Comparison of ENCODE assay signal across 16 cellular contexts in genomic region chr14:91326514-91326832, GRCh38.
DNase-seq lines count a peak whose midpoint lies in the region; ATAC-seq, FAIRE-seq and TF ChIP-seq lines count a peak whose summit lies in the region.
"Had no signal": no experiment of that assay in that cellular context is flagged by ENCODE, and none has a peak within 500 bp of the region (broad histone marks: within the 10 kb centered on the region; RNA-seq: fewer than 3 reads in every experiment).

No MANE protein-coding gene starts in this region.

- no peak overlapping the region for H3K9ac ChIP-seq in endothelial cell of umbilical vein (replicated peaks; ENCODE audit: extremely low read depth, insufficient read depth, low read length)

- POLR2A ChIA-PET in T-cell (lab: Charles Lee) (interaction anchor here in 1 of 2 donors (0.9 kb wide), 1 partner anchor 22 kb away, joined by 3 read pairs; no protein-coding TSS in a partner anchor), endothelial cell of umbilical vein (lab: Charles Lee) (no interaction called here)

- intact Hi-C loops in endothelial cell of umbilical vein (cut with micrococcal nuclease) (no loop called here), aorta (cut with DNase I) (no loop called here)

- CTCF ChIA-PET in activated naive CD4-positive, alpha-beta T cell treated with anti-CD3 and anti-CD28 coated beads, Interleukin-2, amount 10 ng/mL, durations not matched to agents 7 days and 5 days (lab: Charles Lee), result interaction anchor here (0.5 to 5.2 kb wide), 3 partner anchors 14 to 270 kb away, joined by 3 to 85 read pairs (median 6); partner anchors contain the start of gene CCDC88C
- CTCF ChIA-PET in T-cell (lab: Charles Lee), result interaction anchor here in 1 of 2 donors (0.9 to 4.4 kb wide), 2 partner anchors 24 to 26 kb away, joined by 3 to 29 read pairs; no protein-coding TSS in a partner anchor
- CTCF ChIA-PET in endothelial cell of umbilical vein (lab: Charles Lee), result interaction anchor here (0.8 to 8.7 kb wide), 6 partner anchors 11 to 92 kb away, joined by 3 to 196 read pairs (median 4); partner anchors contain the start of gene CCDC88C

- H3K4me1 ChIP-seq in endothelial cell of umbilical vein (ENCODE audit: control insufficient read depth, extremely low read depth, insufficient read depth, low read length) (peaks cover 53% of the 10 kb centered on the region), aorta (ENCODE audit: control insufficient read depth in 1 of 2, insufficient read depth in 2 of 2, low read length in 2 of 2) (no peaks in the 10 kb centered on the region)
- H3K4me1 ChIP-seq: body of pancreas had no signal

- H3K27ac Mint-ChIP-seq in activated naive CD4-positive, alpha-beta T cell treated with anti-CD3 and anti-CD28 coated beads, Interleukin-2, amount 10 ng/mL, durations not matched to agents 7 days and 5 days, result peak overlapping the region; percentile 72
- H3K27ac Mint-ChIP-seq in T-cell (peak overlapping the region; percentile 96 to 98), type B pancreatic cell (peak overlapping the region; percentile 31)

- no peak for FAIRE-seq in endothelial cell of umbilical vein (lab: Jason Lieb, UNC)

- H3K9me3 ChIP-seq in endothelial cell of umbilical vein (replicated peaks; ENCODE audit: control insufficient read depth, insufficient read depth, low read length) (no peaks in the 10 kb centered on the region), aorta (ENCODE audit: control insufficient read depth, low read length) (no peaks in the 10 kb centered on the region)
- H3K9me3 ChIP-seq: body of pancreas had no signal

- H3K9me1 ChIP-seq in endothelial cell of umbilical vein (replicated peaks; ENCODE audit: control insufficient read depth, extremely low read depth, insufficient read depth, low read length), result no peaks in the 10 kb centered on the region

- no peak for ATAC-seq in T-cell (replicated peaks in 1 of 4)
- no peak for ATAC-seq in aorta (ENCODE audit: low FRiP score)
- ATAC-seq: activated CD4-positive, CD25-positive, alpha-beta regulatory T cell treated with anti-CD3 and anti-CD28 coated beads, Interleukin-2, amount 50 U/mL, for 24 hours; body of pancreas had no signal

- no peaks in the 10 kb centered on the region for H3K9me3 Mint-ChIP-seq in activated naive CD4-positive, alpha-beta T cell treated with anti-CD3 and anti-CD28 coated beads, Interleukin-2, amount 10 ng/mL, durations not matched to agents 7 days and 5 days
- H3K9me3 Mint-ChIP-seq in T-cell (no peaks in the 10 kb centered on the region), type B pancreatic cell (no peaks in the 10 kb centered on the region)

- H3K27me3 Mint-ChIP-seq in activated naive CD4-positive, alpha-beta T cell treated with anti-CD3 and anti-CD28 coated beads, Interleukin-2, amount 10 ng/mL, durations not matched to agents 7 days and 5 days, result no peaks in the 10 kb centered on the region
- H3K27me3 Mint-ChIP-seq in T-cell (no peaks in the 10 kb centered on the region), type B pancreatic cell (no peaks in the 10 kb centered on the region)

- TF ChIP-seq POLR2A in endothelial cell of umbilical vein (IDR thresholded peaks at IDR 0.05; ENCODE audit: low read depth, low read length), result no peak

- H3K79me2 ChIP-seq in endothelial cell of umbilical vein (ENCODE audit: control insufficient read depth, insufficient read depth, low read length), result no peaks in the 10 kb centered on the region

- peaks cover 0 to under 1% of the 10 kb centered on the region in 2 experiments for H3K36me3 ChIP-seq in endothelial cell of umbilical vein (ENCODE audit: control insufficient read depth in 2 of 2, extremely low read depth in 1 of 2, insufficient read depth in 2 of 2, low read length in 2 of 2)
- no peaks in the 10 kb centered on the region for H3K36me3 ChIP-seq in aorta (ENCODE audit: control insufficient read depth in 1 of 2, insufficient read depth in 2 of 2, low read length in 1 of 2)

- peaks cover 88% of the 10 kb centered on the region for H3K4me1 Mint-ChIP-seq in activated naive CD4-positive, alpha-beta T cell treated with anti-CD3 and anti-CD28 coated beads, Interleukin-2, amount 10 ng/mL, durations not matched to agents 7 days and 5 days
- H3K4me1 Mint-ChIP-seq in T-cell (peaks cover 96 to 98% (median 97%) of the 10 kb centered on the region in 3 donors), type B pancreatic cell (ENCODE audit: unreplicated experiment) (peaks cover 32% of the 10 kb centered on the region)

- H3K4me3 ChIP-seq in endothelial cell of umbilical vein (replicated peaks in 1 of 3; ENCODE audit: insufficient read depth in 1 of 3, low read depth in 1 of 3, low read length in 3 of 3) (no peak overlapping the region), aorta (ENCODE audit: low read length in 2 of 2) (no peak overlapping the region)
- H3K4me3 ChIP-seq: body of pancreas, PC-9 had no signal

- H3K36me3 Mint-ChIP-seq in activated naive CD4-positive, alpha-beta T cell treated with anti-CD3 and anti-CD28 coated beads, Interleukin-2, amount 10 ng/mL, durations not matched to agents 7 days and 5 days, result peaks cover 65% of the 10 kb centered on the region
- H3K36me3 Mint-ChIP-seq in T-cell (peaks cover 35% of the 10 kb centered on the region), type B pancreatic cell (peaks cover 6% of the 10 kb centered on the region)

- no peaks in the 10 kb centered on the region for H3K27me3 ChIP-seq in endothelial cell of umbilical vein (ENCODE audit: control insufficient read depth in 2 of 2, insufficient read depth in 2 of 2, low read length in 2 of 2)
- no peaks in the 10 kb centered on the region for H3K27me3 ChIP-seq in aorta (ENCODE audit: control insufficient read depth in 1 of 2, insufficient read depth in 2 of 2, low read length in 1 of 2)
- H3K27me3 ChIP-seq: body of pancreas had no signal

- peak overlapping the region; percentile 35 for H3K4me2 ChIP-seq in endothelial cell of umbilical vein (ENCODE audit: insufficient read depth, low read length)
- H3K4me2 ChIP-seq: PC-9 had no signal

- no peak overlapping the region for H3K4me3 Mint-ChIP-seq in activated naive CD4-positive, alpha-beta T cell treated with anti-CD3 and anti-CD28 coated beads, Interleukin-2, amount 10 ng/mL, durations not matched to agents 7 days and 5 days
- peak overlapping the region in 1 of 3 donors; percentile 85 for H3K4me3 Mint-ChIP-seq in T-cell
- no peak overlapping the region for H3K4me3 Mint-ChIP-seq in type B pancreatic cell

- no peaks in the 10 kb centered on the region for H4K20me1 ChIP-seq in endothelial cell of umbilical vein (replicated peaks; ENCODE audit: control insufficient read depth, extremely low read depth, insufficient read depth, low read length)

- dilution Hi-C loops in endothelial cell of umbilical vein (cut with MboI; ENCODE audit: extremely low pct_ligation_motif_present, low sequenced_read_pairs), result no loop called here

- DNase-seq in activated naive CD4-positive, alpha-beta T cell treated with anti-CD3 and anti-CD28 coated beads, Interleukin-2, amount 10 ng/mL, durations not matched to agents 7 days and 5 days, result no peak
- no peak for DNase-seq in activated naive CD4-positive, alpha-beta T cell treated with anti-CD3 and anti-CD28 coated beads, Interleukin-2, amount 50 U/mL, for 16 hours
- DNase-seq in T-cell (no peak), endothelial cell of umbilical vein (ENCODE audit: low read depth, low spot score) (peak; percentile 74), type B pancreatic cell (ENCODE audit: extremely low spot score, unreplicated experiment) (no peak), mesenteric fat pad (ENCODE audit: low spot score) (no peak), aorta (no peak)
- no peak for DNase-seq in activated CD4-positive, CD25-positive, alpha-beta regulatory T cell treated with anti-CD3 and anti-CD28 coated beads, Interleukin-2, amount 50 U/mL, for 72 hours
- DNase-seq: body of pancreas; DMS53; effector CD4-positive, alpha-beta T cell; H7; NCI-H2227 treated with DMSO at 0.1 percent for 48 hours; PC-9; stimulated activated naive CD4-positive, alpha-beta T cell treated with Interleukin-2 at 50 U/mL for 16 hours had no signal

- H3K27ac ChIP-seq in endothelial cell of umbilical vein (ENCODE audit: insufficient read depth, low read depth, low read length), result peak overlapping the region; percentile 8
- no peak overlapping the region for H3K27ac ChIP-seq in aorta (ENCODE audit: low read depth in 1 of 2, low read length in 2 of 2)
- H3K27ac ChIP-seq: body of pancreas, PC-9 had no signal

- no peak for TF ChIP-seq CTCF in endothelial cell of umbilical vein (IDR thresholded peaks at IDR 0.05; ENCODE audit: extremely low read depth in 1 of 2, insufficient read depth in 1 of 2, low read depth in 1 of 2, low read length in 2 of 2)
- TF ChIP-seq CTCF in type B pancreatic cell (conservative IDR thresholded peaks at IDR 0.05), result no peak

- no peak overlapping the region for H2AFZ ChIP-seq in endothelial cell of umbilical vein (ENCODE audit: low read depth, low read length)
- H2AFZ ChIP-seq: PC-9 had no signal

- 55 to 60% methylated on average over 2 of the region's 2 CpGs for WGBS in aorta, 2 donors

- no TSS peak for BruUV-seq in endothelial cell of umbilical vein (replicated peaks; lab: Mats Ljungman, UMichigan)

TF ChIP-seq in endothelial cell of umbilical vein, 7 proteins besides CTCF, POLR2A, EP300 and RAD21:
- TF ChIP-seq GATA2 (IDR thresholded peaks at IDR 0.05; ENCODE audit: insufficient read depth, insufficient read length, low read depth, low read length) (peak; percentile 50), MYC (IDR thresholded peaks at IDR 0.05; ENCODE audit: low read depth, low read length) (no peak)

Comparison
In these comparisons a context has a peak if more than half of its experiments do, and no peak if none do; other contexts are left out.
1. H3K27ac Mint-ChIP-seq: peak in every context shown above with its lines; median percentile 97 in T-cell; 72 in activated naive CD4-positive, alpha-beta T cell treated with anti-CD3 and anti-CD28 coated beads, Interleukin-2, amount 10 ng/mL, durations not matched to agents 7 days and 5 days; 31 in type B pancreatic cell.